Comparison of ENCODE assay signal across 1 cellular context in the genomic region with DNA sequence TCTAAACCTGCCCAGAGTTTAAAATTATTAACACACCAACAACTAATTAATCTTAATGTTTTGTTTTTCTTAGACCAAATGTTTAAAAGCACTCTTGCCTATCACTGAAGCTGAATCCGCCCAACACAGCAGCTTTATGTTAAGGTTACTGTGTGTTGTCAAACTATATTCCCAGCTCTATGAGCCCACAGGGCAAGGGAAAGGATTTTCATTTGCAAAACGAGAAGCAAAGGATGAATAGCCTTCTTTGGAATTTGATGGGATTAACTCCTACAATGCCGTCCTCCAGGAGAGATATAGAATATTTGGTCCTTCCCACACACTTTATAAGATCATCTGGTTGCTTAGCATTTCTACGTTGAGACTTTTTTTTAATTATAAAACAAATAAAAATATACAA.
TF ChIP-seq lines count a peak whose summit lies in the region.

No MANE protein-coding gene starts in this region.

TF ChIP-seq in SK-N-SH, 30 proteins besides CTCF, POLR2A, EP300 and RAD21:
- peak; percentile 21; the same call in 1 of the 2 replicates for TF ChIP-seq FOSL2 (IDR thresholded peaks at IDR 0.05; ENCODE audit: borderline replicate concordance, low read depth)
- 0 out of 2 replicates have a peak, but pooled peaks have one; percentile 8 for TF ChIP-seq PBX3 (IDR thresholded peaks at IDR 0.05)
- TF ChIP-seq ELF1 (IDR thresholded peaks at IDR 0.05), result no peak
- TF ChIP-seq GABPA (IDR thresholded peaks at IDR 0.05; ENCODE audit: low read depth), result no peak
- peak; percentile 32; the same call in 1 of the 2 replicates for TF ChIP-seq JUND (IDR thresholded peaks at IDR 0.05)
